Comparison of ENCODE assay signal across 8 cellular contexts in genomic region chr15:32030795-32031194, GRCh38. TPM values are rescaled to one million over a fixed set of nuclear protein-coding genes. Genes with fewer than 3 reads are reported as not detected.
DNase-seq lines count a peak whose midpoint lies in the region; ATAC-seq and TF ChIP-seq lines count a peak whose summit lies in the region.

No MANE protein-coding gene starts in this region.

- no peaks in the 10 kb centered on the region for H3K9me1 ChIP-seq in IMR-90 (ENCODE audit: insufficient read depth, low read length)

- no peak overlapping the region for H2AK5ac ChIP-seq in IMR-90 (ENCODE audit: low read depth, low read length)

- peak overlapping the region in 7 of 11 experiments; percentile 28 to 57 (median 41); a peak in 6 of 22 replicates for H3K27ac ChIP-seq in BLaER1 treated with 17β-estradiol and CSF1 and Interleukin-3, amounts not matched to agents 10 nM and 100 nM
- no peak overlapping the region for H3K27ac ChIP-seq in IMR-90 (ENCODE audit: insufficient read depth, low read length)
- H3K27ac ChIP-seq in ectodermal cell (ENCODE audit: insufficient read depth, low read depth, low read length, poor library complexity, severe bottlenecking), result no peak overlapping the region

- no peak overlapping the region for H3K14ac ChIP-seq in IMR-90 (replicated peaks; ENCODE audit: low read depth, low read length)

- H3K4ac ChIP-seq in IMR-90 (ENCODE audit: low read depth, low read length), result no peak overlapping the region

- no peak overlapping the region for H2AK9ac ChIP-seq in IMR-90 (replicated peaks; ENCODE audit: low read depth, low read length, poor library complexity)

- H3K36me3 ChIP-seq in BLaER1 treated with 17β-estradiol and CSF1 and Interleukin-3, amounts not matched to agents 10 nM and 100 nM, result no peaks in the 10 kb centered on the region
- H3K36me3 ChIP-seq in IMR-90 (ENCODE audit: control insufficient read depth, insufficient read depth, low read length) (no peaks in the 10 kb centered on the region), ectodermal cell (ENCODE audit: control insufficient read depth, insufficient read depth, low read length) (no peaks in the 10 kb centered on the region)

- H3K23ac ChIP-seq in IMR-90 (ENCODE audit: low read depth, low read length), result no peak overlapping the region

- H4K8ac ChIP-seq in IMR-90 (ENCODE audit: low read depth in 2 of 2, low read length in 2 of 2), result no peak overlapping the region

- TF ChIP-seq CTCF in IMR-90 (conservative IDR thresholded peaks at IDR 0.05; ENCODE audit: low read depth, low read length), result no peak
- no peak for TF ChIP-seq CTCF in natural killer cell (IDR thresholded peaks at IDR 0.05)

- H3K9ac ChIP-seq in BLaER1 treated with 17β-estradiol and CSF1 and Interleukin-3, amounts not matched to agents 10 nM and 100 nM, result peak overlapping the region; percentile 64 to 83 (median 74); a peak in 21 of 22 replicates
- H3K9ac ChIP-seq in IMR-90 (ENCODE audit: low read depth, low read length), result no peak overlapping the region

- H4K20me1 ChIP-seq in BLaER1 treated with 17β-estradiol and CSF1 and Interleukin-3, amounts not matched to agents 10 nM and 100 nM, result no peaks in the 10 kb centered on the region
- H4K20me1 ChIP-seq in IMR-90 (ENCODE audit: insufficient read depth, low read length), result no peaks in the 10 kb centered on the region

- H2BK15ac ChIP-seq in IMR-90 (ENCODE audit: low read depth, low read length), result no peak overlapping the region

- H3K79me1 ChIP-seq in IMR-90 (ENCODE audit: low read depth in 1 of 2, low read length in 2 of 2), result no peaks in the 10 kb centered on the region

- H3K9me3 Mint-ChIP-seq in natural killer cell, result no peaks in the 10 kb centered on the region

- CTCF ChIA-PET in IMR-90 (lab: Yijun Ruan, JAX), result no interaction called here

- no peak overlapping the region for H3K27ac Mint-ChIP-seq in natural killer cell

- no peak overlapping the region for H4K5ac ChIP-seq in IMR-90 (ENCODE audit: low read depth, low read length)

- TF ChIP-seq POLR2A in IMR-90 (IDR thresholded peaks at IDR 0.05; ENCODE audit: low read depth, low read length), result no peak

- DNase-seq in IMR-90, result no peak
- DNase-seq in natural killer cell, result no peak
- no peak for DNase-seq in UCSD-AML1 (lab: John Stamatoyannopoulos, UW; ENCODE audit: unreplicated experiment)
- DNase-seq in NCI-H1105 treated with DMSO at 0.1 percent for 48 hours (lab: John Stamatoyannopoulos, UW), result no peak
- DNase-seq in NCI-H1436 treated with DMSO at 0.1 percent for 48 hours (lab: John Stamatoyannopoulos, UW), result no peak

- no peak overlapping the region for H2BK5ac ChIP-seq in IMR-90 (ENCODE audit: low read depth, low read length, poor library complexity, severe bottlenecking)

- peaks cover 0 to 4% of the 10 kb centered on the region in 2 donors for H3K4me1 Mint-ChIP-seq in natural killer cell

- no TSS peak for BruUV-seq in IMR-90 (replicated peaks; lab: Mats Ljungman, UMichigan)

- H3K9me3 ChIP-seq in BLaER1 treated with 17β-estradiol and CSF1 and Interleukin-3, amounts not matched to agents 10 nM and 100 nM (replicated peaks in 1 of 11), result no peaks in the 10 kb centered on the region
- no peaks in the 10 kb centered on the region for H3K9me3 ChIP-seq in IMR-90 (ENCODE audit: control insufficient read depth, insufficient read depth, low read length)
- H3K9me3 ChIP-seq in ectodermal cell (ENCODE audit: control insufficient read depth, low read length), result no peaks in the 10 kb centered on the region

- dilution Hi-C loops in IMR-90 (cut with HindIII; ENCODE audit: low sequenced_read_pairs, unreplicated experiment), result no loop called here

- H3K18ac ChIP-seq in IMR-90 (ENCODE audit: low read depth, low read length), result no peak overlapping the region

- no peak overlapping the region for H4K91ac ChIP-seq in IMR-90 (ENCODE audit: insufficient read depth, low read depth, low read length)

- 7% methylated on average over 6 of the region's 21 CpGs; no CpG with 5 or more reads in 1 of the 2 experiments for WGBS in IMR-90 (ENCODE audit: extremely low coverage in 2 of 2, insufficient read length in 1 of 2), 2 experiments
- 3% methylated on average over 21 of the region's 21 CpGs for WGBS in ectodermal cell, 2 experiments

- H2BK20ac ChIP-seq in IMR-90 (ENCODE audit: low read depth, low read length), result no peak overlapping the region

- intact Hi-C loops in IMR-90 (cut with micrococcal nuclease) (no loop called here), natural killer cell (cut with micrococcal nuclease) (no loop called here)

- no peak overlapping the region for H3K56ac ChIP-seq in IMR-90 (ENCODE audit: extremely low read depth, insufficient read depth, low read length)

- peak overlapping the region; percentile 25 for H3K4me3 Mint-ChIP-seq in natural killer cell

- peak overlapping the region; percentile 86 to 99 (median 92) for H3K4me2 ChIP-seq in BLaER1 treated with 17β-estradiol and CSF1 and Interleukin-3, amounts not matched to agents 10 nM and 100 nM
- H3K4me2 ChIP-seq in IMR-90 (ENCODE audit: low read depth, low read length), result peak overlapping the region; percentile 45; the same call in 1 of the 2 replicates

- TF ChIP-seq RAD21 in IMR-90 (IDR thresholded peaks at IDR 0.05; ENCODE audit: low read length), result no peak

- peaks cover 50 to 83% of the 10 kb centered on the region in 2 donors for H3K27me3 Mint-ChIP-seq in natural killer cell (ENCODE audit: low read depth in 2 of 2)

- H3K4me1 ChIP-seq in BLaER1 treated with 17β-estradiol and CSF1 and Interleukin-3, amounts not matched to agents 10 nM and 100 nM, result peaks cover 7 to 22% (median 18%) of the 10 kb centered on the region in 10 experiments; a peak in 18 of 20 replicates
- no peaks in the 10 kb centered on the region for H3K4me1 ChIP-seq in IMR-90 (ENCODE audit: control insufficient read depth, insufficient read depth, low read length)
- no peaks in the 10 kb centered on the region for H3K4me1 ChIP-seq in ectodermal cell (ENCODE audit: control insufficient read depth, insufficient read depth, low read length)

- H2AFZ ChIP-seq in IMR-90 (replicated peaks; ENCODE audit: low read length, poor library complexity), result peak overlapping the region; percentile 51

- in situ Hi-C loops in IMR-90 (cut with MboI; ENCODE audit: low sequenced_read_pairs), result no loop called here

- POLR2A ChIA-PET in IMR-90 (lab: Charles Lee; ENCODE audit: unreplicated experiment), result no interaction called here

- no peak overlapping the region for H2BK120ac ChIP-seq in IMR-90 (ENCODE audit: low read depth, low read length)

- ATAC-seq in IMR-90 (ENCODE audit: low read depth) (no peak), natural killer cell (no peak), HG03457 (IDR thresholded peaks at IDR 0.05; ENCODE audit: unreplicated experiment) (no peak)

- no peaks in the 10 kb centered on the region for H3K36me3 Mint-ChIP-seq in natural killer cell

- peaks cover 0 to 20% (median 0%) of the 10 kb centered on the region in 11 experiments; a peak in 8 of 22 replicates for H3K27me3 ChIP-seq in BLaER1 treated with 17β-estradiol and CSF1 and Interleukin-3, amounts not matched to agents 10 nM and 100 nM
- H3K27me3 ChIP-seq in IMR-90 (ENCODE audit: control insufficient read depth, insufficient read depth, low read length) (peaks cover 29% of the 10 kb centered on the region), ectodermal cell (ENCODE audit: control insufficient read depth, insufficient read depth, low read length, poor library complexity, severe bottlenecking) (peaks cover 33% of the 10 kb centered on the region)

- peak overlapping the region; percentile 69 to 80 (median 74) for H3K4me3 ChIP-seq in BLaER1 treated with 17β-estradiol and CSF1 and Interleukin-3, amounts not matched to agents 10 nM and 100 nM
- H3K4me3 ChIP-seq in IMR-90 (ENCODE audit: insufficient read depth, low read depth, low read length) (peak overlapping the region; percentile 45; the same call in 1 of the 2 replicates), ectodermal cell (ENCODE audit: insufficient read depth, low read depth, low read length) (peak overlapping the region; percentile 56)

TF ChIP-seq in IMR-90, 13 proteins besides CTCF, POLR2A, EP300 and RAD21 (continues in another document):
- TF ChIP-seq CHD1 (IDR thresholded peaks at IDR 0.05; ENCODE audit: low read depth, low read length) (no peak), MAZ (IDR thresholded peaks at IDR 0.05; ENCODE audit: borderline replicate concordance, low read depth, low read length) (no peak), MXI1 (IDR thresholded peaks at IDR 0.05; ENCODE audit: borderline replicate concordance, low read depth, low read length) (no peak), BHLHE40 (IDR thresholded peaks at IDR 0.05; ENCODE audit: low read depth, low read length) (no peak), MAFK (IDR thresholded peaks at IDR 0.05; ENCODE audit: low read depth, low read length) (no peak), USF2 (IDR thresholded peaks at IDR 0.05; ENCODE audit: low read depth, low read length) (no peak), CEBPB (IDR thresholded peaks at IDR 0.05; ENCODE audit: low read depth, low read length) (no peak), RCOR1 (IDR thresholded peaks at IDR 0.05; ENCODE audit: insufficient replicate concordance, low read length) (no peak), NFE2L2 (IDR thresholded peaks at IDR 0.05; ENCODE audit: low read depth, low read length) (no peak)
- TF ChIP-seq, protein P1, sequence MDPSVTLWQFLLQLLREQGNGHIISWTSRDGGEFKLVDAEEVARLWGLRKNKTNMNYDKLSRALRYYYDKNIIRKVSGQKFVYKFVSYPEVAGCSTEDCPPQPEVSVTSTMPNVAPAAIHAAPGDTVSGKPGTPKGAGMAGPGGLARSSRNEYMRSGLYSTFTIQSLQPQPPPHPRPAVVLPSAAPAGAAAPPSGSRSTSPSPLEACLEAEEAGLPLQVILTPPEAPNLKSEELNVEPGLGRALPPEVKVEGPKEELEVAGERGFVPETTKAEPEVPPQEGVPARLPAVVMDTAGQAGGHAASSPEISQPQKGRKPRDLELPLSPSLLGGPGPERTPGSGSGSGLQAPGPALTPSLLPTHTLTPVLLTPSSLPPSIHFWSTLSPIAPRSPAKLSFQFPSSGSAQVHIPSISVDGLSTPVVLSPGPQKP (IDR thresholded peaks at IDR 0.05; ENCODE audit: borderline replicate concordance, low read depth, low read length), result no peak

RNA-seq across cellular contexts. Expression of gene CHRNA7, which starts 0.5 kb away (rescaled TPM):
- total RNA-seq in IMR-90 (2012; rRNA removed) (not detected in 2 replicates), natural killer cell (1 to 10 TPM; 3.1 to 5.4 (median 3.7) TPM)
- 0.07 and 0.10 TPM in 2 replicates for polyA plus RNA-seq in IMR-90 (2012; rRNA removed)
- polyA plus RNA-seq in IMR-90 (2012; cell fraction: cytosol; rRNA removed), result 0.02 TPM in 1 of 2 replicates, not detected in the other
- 0.09 and 0.11 TPM in 2 replicates for polyA plus RNA-seq in IMR-90 (2012; cell fraction: nucleus; rRNA removed; ENCODE audit: low replicate concordance)
- polyA plus RNA-seq in ectodermal cell (2013, experiment 1 of 4), result 3.0 TPM
- 3.5 TPM for polyA plus RNA-seq in ectodermal cell (2013, experiment 2 of 4)
- 3.2 TPM for polyA plus RNA-seq in ectodermal cell (2013, experiment 3 of 4)
- 3.3 TPM for polyA plus RNA-seq in ectodermal cell (2013, experiment 4 of 4)

Comparison
In these comparisons a context has a peak if more than half of its experiments do, and no peak if none do; other contexts are left out.
1. H3K27ac ChIP-seq: peak in BLaER1 treated with 17β-estradiol and CSF1 and Interleukin-3, amounts not matched to agents 10 nM and 100 nM (7 of 11); none in IMR-90 (single experiment) and ectodermal cell (single experiment).
2. Peak in every context shown above with its lines, with median percentiles within 50 percentile points of each other: H3K4me3 ChIP-seq.